8 cellular contexts compared by ENCODE assay signal in the genomic region with DNA sequence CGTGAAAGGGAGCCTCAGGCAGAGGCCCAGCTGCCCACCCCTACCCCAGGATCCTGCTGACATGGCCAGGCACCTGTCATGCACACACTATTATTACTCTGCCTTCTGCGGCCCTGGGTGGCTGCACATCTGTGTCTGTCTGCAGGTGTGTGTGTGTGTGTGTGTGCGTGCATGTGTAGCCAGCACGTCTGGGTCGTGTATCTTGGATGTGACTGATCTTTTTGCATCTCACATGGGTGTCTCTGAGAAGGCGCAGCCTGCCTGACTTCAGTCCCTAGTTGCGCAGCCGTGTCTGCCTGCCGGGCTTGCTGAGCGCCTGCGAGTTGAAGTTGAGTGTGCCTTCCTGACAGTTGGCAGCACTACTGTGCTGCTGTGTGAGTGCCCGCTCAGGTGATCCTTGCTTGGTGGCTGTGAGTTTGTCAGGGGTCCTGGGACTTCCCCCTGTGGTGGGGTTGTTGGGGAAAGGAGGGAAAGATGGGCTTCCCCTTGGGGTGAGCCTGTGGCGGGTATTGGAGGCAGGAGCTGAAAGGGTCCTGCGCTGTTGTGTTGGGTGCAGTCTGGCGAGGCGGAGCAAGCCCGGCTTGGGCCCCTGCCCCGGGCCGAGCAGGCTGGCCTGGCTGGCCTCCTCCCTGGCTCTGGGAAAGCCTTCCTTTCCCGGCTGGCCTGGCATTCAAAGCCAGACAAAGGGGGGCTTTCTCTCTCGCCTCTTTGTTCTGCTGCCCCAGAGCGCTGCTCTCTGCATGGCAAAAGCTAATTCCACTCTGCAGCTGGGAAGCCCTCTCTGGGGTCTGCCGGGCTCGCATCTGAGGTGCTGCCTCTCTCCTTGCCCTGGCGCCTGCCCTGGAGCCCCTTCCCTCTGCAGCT. TPM values are rescaled to one million over a fixed set of nuclear protein-coding genes. Genes with fewer than 3 reads are reported as not detected.
A peak's percentile ranks its signal among the peaks of the same experiment; 100 is the strongest.
DNase-seq lines count a peak whose midpoint lies in the region; ATAC-seq and TF ChIP-seq lines count a peak whose summit lies in the region.

No MANE protein-coding gene starts in this region.

- DNase-seq in activated CD8-positive, alpha-beta T cell treated with anti-CD3 and anti-CD28 coated beads for 36 hours: peak; percentile 71
- DNase-seq in foreskin melanocyte (peak; percentile 48), pons (ENCODE audit: low spot score) (peak; percentile 85), COLO668 (lab: John Stamatoyannopoulos, UW; ENCODE audit: unreplicated experiment) (no peak), dermis blood vessel endothelial cell (no peak), DMS153 treated with DMSO at 0.1 percent for 48 hours (lab: John Stamatoyannopoulos, UW; ENCODE audit: unreplicated experiment) (no peak), MV-4-11 (lab: John Stamatoyannopoulos, UW) (no peak)

- CTCF ChIA-PET in activated CD8-positive, alpha-beta T cell treated with anti-CD3 and anti-CD28 coated beads for 36 hours (lab: Charles Lee): interaction anchor here (0.7 to 2.8 kb wide), 5 partner anchors 12 to 104 kb away, joined by 3 to 14 read pairs (median 4); no protein-coding TSS in a partner anchor

- H3K27me3 Mint-ChIP-seq in activated CD8-positive, alpha-beta T cell treated with anti-CD3 and anti-CD28 coated beads for 36 hours: no peaks in the 10 kb centered on the region

- peaks cover 76% of the 10 kb centered on the region for H3K4me1 Mint-ChIP-seq in activated CD8-positive, alpha-beta T cell treated with anti-CD3 and anti-CD28 coated beads for 36 hours (ENCODE audit: low read depth)

- H3K36me3 Mint-ChIP-seq in activated CD8-positive, alpha-beta T cell treated with anti-CD3 and anti-CD28 coated beads for 36 hours (ENCODE audit: low read depth): peaks cover 50% of the 10 kb centered on the region

- ATAC-seq in activated CD8-positive, alpha-beta T cell treated with anti-CD3 and anti-CD28 coated beads for 36 hours: no peak

- POLR2A ChIA-PET in activated CD8-positive, alpha-beta T cell treated with anti-CD3 and anti-CD28 coated beads for 36 hours (lab: Charles Lee): interaction anchor here (1.0 to 6.1 kb wide), 3 partner anchors 12 to 63 kb away, joined by 3 to 67 read pairs (median 5); no protein-coding TSS in a partner anchor

- no peak for TF ChIP-seq CTCF in activated CD8-positive, alpha-beta T cell treated with anti-CD3 and anti-CD28 coated beads for 36 hours (IDR thresholded peaks at IDR 0.05)

- peak overlapping the region; percentile 99 for H3K4me3 Mint-ChIP-seq in activated CD8-positive, alpha-beta T cell treated with anti-CD3 and anti-CD28 coated beads for 36 hours

- H3K9me3 Mint-ChIP-seq in activated CD8-positive, alpha-beta T cell treated with anti-CD3 and anti-CD28 coated beads for 36 hours: no peaks in the 10 kb centered on the region

- intact Hi-C loops in activated CD8-positive, alpha-beta T cell treated with anti-CD3 and anti-CD28 coated beads for 36 hours (cut with micrococcal nuclease): loop anchor here (5.0 kb wide), 1 partner anchor 63 kb away; a partner anchor contains a TSS

- peak overlapping the region; percentile 14; the same call in 1 of the 2 replicates for H3K4me3 ChIP-seq in GM08714 (ENCODE audit: low read length)

- H3K27ac Mint-ChIP-seq in activated CD8-positive, alpha-beta T cell treated with anti-CD3 and anti-CD28 coated beads for 36 hours: peak overlapping the region; percentile 95

RNA-seq across cellular contexts. Expression of a gene that starts 4.8 kb away (rescaled TPM):
- 10 to 100 TPM; 39.5 to 39.8 TPM for total RNA-seq in activated CD8-positive, alpha-beta T cell treated with anti-CD3 and anti-CD28 coated beads for 36 hours
- total RNA-seq in dermis blood vessel endothelial cell: 65.7 and 124 TPM in 2 replicates

Comparison
In these comparisons a context has a peak if more than half of its experiments do, and no peak if none do; other contexts are left out.
1. DNase-seq: peak in activated CD8-positive, alpha-beta T cell treated with anti-CD3 and anti-CD28 coated beads for 36 hours (single experiment), foreskin melanocyte (single experiment) and pons (single experiment); none in COLO668 (single experiment), dermis blood vessel endothelial cell (single experiment), DMS153 treated with DMSO at 0.1 percent for 48 hours (single experiment) and MV-4-11 (single experiment).